Comparison of ENCODE assay signal across 9 cellular contexts in genomic region chr22:28923826-28924732, GRCh38. TPM values are rescaled to one million over a fixed set of nuclear protein-coding genes. Genes with fewer than 3 reads are reported as not detected.
DNase-seq lines count a peak whose midpoint lies in the region; ATAC-seq, FAIRE-seq and TF ChIP-seq lines count a peak whose summit lies in the region.
"Had no signal": no experiment of that assay in that cellular context is flagged by ENCODE, and none has a peak within 500 bp of the region (broad histone marks: within the 10 kb centered on the region; RNA-seq: fewer than 3 reads in every experiment).

No MANE protein-coding gene starts in this region.

- no peak overlapping the region for H3K4me3 ChIP-seq in A549
- H3K4me3 ChIP-seq: tibial nerve had no signal

- TF ChIP-seq POLR2A in A549 (IDR thresholded peaks at IDR 0.05; ENCODE audit: low read length): no peak

- no peaks in the 10 kb centered on the region for H3K9me3 ChIP-seq in A549
- H3K9me3 ChIP-seq: tibial nerve had no signal

- peaks cover 74% of the 10 kb centered on the region for H3K4me1 Mint-ChIP-seq in mesothelial cell of epicardium

- peak overlapping the region; percentile 49 for H3K4me3 Mint-ChIP-seq in mesothelial cell of epicardium

- H3K36me3 Mint-ChIP-seq in mesothelial cell of epicardium: no peaks in the 10 kb centered on the region

- no peak for FAIRE-seq in A549 (lab: Jason Lieb, UNC)

- ATAC-seq in A549 (no peak), GM18519 (IDR thresholded peaks at IDR 0.05; ENCODE audit: low FRiP score, unreplicated experiment) (no peak)

- DNase-seq in A549 (ENCODE audit: low read depth in 1 of 2, low spot score in 1 of 2) (no peak), LoVo (ENCODE audit: low spot score) (peak; percentile 28), astrocyte of the hippocampus (ENCODE audit: low read depth, low spot score) (peak; percentile 67), mesothelial cell of epicardium (ENCODE audit: low spot score in 2 of 2, unreplicated experiment in 2 of 2) (peak; percentile 44 to 68), CD1c-positive myeloid dendritic cell (ENCODE audit: extremely low spot score) (no peak), AG08396 (ENCODE audit: low spot score) (no peak)
- no peak for DNase-seq in activated naive CD4-positive, alpha-beta T cell treated with anti-CD3 and anti-CD28 coated beads, Interleukin-2, amount 50 U/mL, for 16 hours

- POLR2A ChIA-PET in A549 (lab: Yijun Ruan, JAX): no interaction called here

- peak overlapping the region; percentile 98 for H3K27ac Mint-ChIP-seq in mesothelial cell of epicardium

- no peak for TF ChIP-seq RAD21 in A549 (conservative IDR thresholded peaks at IDR 0.05 in 1 of 2, IDR thresholded peaks at IDR 0.05 in 1 of 2)

- peak in 1 of 2 experiments; percentile 32; a peak in 1 of 5 replicates for TF ChIP-seq EP300 in A549 (IDR thresholded peaks at IDR 0.05)

- H3K4me1 ChIP-seq in A549: peaks cover 65% of the 10 kb centered on the region

- TF ChIP-seq CTCF in A549 (IDR thresholded peaks at IDR 0.05) (no peak), mesothelial cell of epicardium (IDR thresholded peaks at IDR 0.05; ENCODE audit: unreplicated experiment) (no peak)

- no peaks in the 10 kb centered on the region for H3K9me3 Mint-ChIP-seq in mesothelial cell of epicardium

- peak overlapping the region; percentile 54 for H3K4me2 ChIP-seq in A549

- H3K27me3 Mint-ChIP-seq in mesothelial cell of epicardium (ENCODE audit: low read depth): no peaks in the 10 kb centered on the region

- CTCF ChIA-PET in A549 (lab: Yijun Ruan, JAX): interaction anchor here (0.7 to 1.1 kb wide), 2 partner anchors 21 to 171 kb away, joined by 3 read pairs; no protein-coding TSS in a partner anchor

- peak overlapping the region; percentile 57 to 79 for H3K27ac ChIP-seq in A549

- 73% methylated on average over 9 of the region's 24 CpGs for WGBS in A549 (ENCODE audit: missing lambda C conversion rate)

TF ChIP-seq in A549, 52 proteins besides CTCF, POLR2A, EP300 and RAD21:
- TF ChIP-seq ZSCAN20 (CRISPR knock-in tag; IDR thresholded peaks at IDR 0.05) (no peak), ATOH8 (CRISPR knock-in tag; IDR thresholded peaks at IDR 0.05; ENCODE audit: low read depth) (no peak), PHF8 (IDR thresholded peaks at IDR 0.05; ENCODE audit: borderline replicate concordance, low read depth) (no peak)

RNA-seq across cellular contexts. Expression of gene ZNRF3, which starts 40.7 kb away (rescaled TPM):
- polyA plus RNA-seq in A549 (2011; rRNA removed): 4.6 and 5.5 TPM in 2 replicates
- polyA plus RNA-seq in A549 (2012; cell fraction: cytosol; rRNA removed): 6.1 and 9.1 TPM in 2 replicates
- polyA plus RNA-seq in A549 (2012; cell fraction: nucleus; rRNA removed): 7.8 and 14.2 TPM in 2 replicates
- 5.5 to 6.9 TPM (median 6.0 TPM) in 3 replicates for polyA plus RNA-seq in A549 (2017; fragmentation: RNase III; extraction: RNeasy Plus Mini Kit Qiagen cat#74134 plus additional on column Dnase treatment)
- 4.8 and 6.3 TPM in 2 replicates for polyA minus RNA-seq in A549 (2011; rRNA and poly(A)+ RNA removed)
- total RNA-seq in mesothelial cell of epicardium: 35.9 to 37.3 TPM (median 36.4 TPM) in 3 replicates

Comparison
In these comparisons a context has a peak if more than half of its experiments do, and no peak if none do; other contexts are left out.
1. DNase-seq: peak in LoVo (single experiment), astrocyte of the hippocampus (single experiment) and mesothelial cell of epicardium (2 of 2); none in A549 (0 of 2), activated naive CD4-positive, alpha-beta T cell treated with anti-CD3 and anti-CD28 coated beads, Interleukin-2, amount 50 U/mL, for 16 hours (single experiment), CD1c-positive myeloid dendritic cell (single experiment) and AG08396 (single experiment).